ENCODE assay signal across 11 cellular contexts in the genomic region with DNA sequence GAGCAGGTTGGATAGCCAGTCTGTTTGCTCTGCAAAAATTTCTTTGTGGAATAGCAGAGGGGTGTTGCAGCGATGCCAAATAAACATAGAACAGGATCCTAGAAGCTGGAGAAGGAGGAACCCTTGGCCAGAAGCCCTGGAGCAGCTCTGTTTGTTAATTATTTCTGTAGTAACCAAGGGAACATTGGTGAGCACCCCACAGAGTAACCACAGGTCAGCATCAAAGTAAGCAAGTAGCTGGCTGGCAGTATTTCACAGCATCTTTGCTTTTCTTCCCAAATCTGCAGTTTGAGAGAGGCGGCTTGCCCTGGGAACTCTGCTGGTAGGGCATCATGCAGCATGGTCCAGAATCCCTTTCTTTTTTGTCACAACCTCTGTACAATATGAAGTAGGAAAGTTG. TPM values are rescaled to one million over a fixed set of nuclear protein-coding genes. Genes with fewer than 3 reads are reported as not detected.
A peak's percentile ranks its signal among the peaks of the same experiment; 100 is the strongest.
DNase-seq lines count a peak whose midpoint lies in the region; ATAC-seq and TF ChIP-seq lines count a peak whose summit lies in the region.
"Had no signal": no experiment of that assay in that cellular context is flagged by ENCODE, and none has a peak within 500 bp of the region (broad histone marks: within the 10 kb centered on the region; RNA-seq: fewer than 3 reads in every experiment).

No MANE protein-coding gene starts in this region.

- H3K27ac ChIP-seq in right cardiac atrium (ENCODE audit: low read length) (peak overlapping the region; percentile 6), temporal lobe (ENCODE audit: low read depth, low read length) (peak overlapping the region; percentile 25)

- peaks cover 8% of the 10 kb centered on the region for H3K4me1 ChIP-seq in right cardiac atrium (ENCODE audit: control insufficient read depth, insufficient read depth, low read length)

- H3K9me3 ChIP-seq in right cardiac atrium (ENCODE audit: control insufficient read depth, low read length), result no peaks in the 10 kb centered on the region

- intact Hi-C loops in right cardiac atrium (cut with DNase I), result no loop called here

- 55% methylated on average over 2 of the region's 2 CpGs for whole genome bisulfite sequencing in right cardiac atrium

- H3K4me3 ChIP-seq in astrocyte of the spinal cord (ENCODE audit: low read depth, low read length) (no peak overlapping the region), right cardiac atrium (ENCODE audit: low read length) (no peak overlapping the region)

- peak in 1 of 2 donors; percentile 20 for ATAC-seq in right cardiac atrium
- no peak for ATAC-seq in GM18867 (IDR thresholded peaks at IDR 0.05; ENCODE audit: unreplicated experiment)
- no peak for ATAC-seq in GM21367 (IDR thresholded peaks at IDR 0.05; ENCODE audit: unreplicated experiment)
- ATAC-seq: naive thymus-derived CD4-positive, alpha-beta T cell had no signal

- H3K27me3 ChIP-seq in right cardiac atrium (ENCODE audit: control insufficient read depth, insufficient read depth), result no peaks in the 10 kb centered on the region

- peak; percentile 52 for DNase-seq in NCI-H345 (lab: John Stamatoyannopoulos, UW)
- no peak for DNase-seq in NCI-H345 treated with DMSO at 0.1 percent for 48 hours (lab: John Stamatoyannopoulos, UW; ENCODE audit: unreplicated experiment)
- DNase-seq in astrocyte of the spinal cord (ENCODE audit: low read depth, low spot score), result peak; percentile 50
- DNase-seq in right cardiac atrium, result no peak
- DNase-seq in DMS53 (lab: John Stamatoyannopoulos, UW), result no peak
- DNase-seq: effector CD4-positive, alpha-beta T cell; KBM-7; naive thymus-derived CD4-positive, alpha-beta T cell had no signal

- no peak for TF ChIP-seq CTCF in astrocyte of the spinal cord (IDR thresholded peaks at IDR 0.05; ENCODE audit: low read depth, low read length)

- in situ Hi-C loops in astrocyte of the spinal cord (cut with HindIII; ENCODE audit: low sequenced_read_pairs), result no loop called here

RNA-seq across cellular contexts. Expression of a gene that starts 12.7 kb away (rescaled TPM):
- total RNA-seq in right cardiac atrium (10 to 100 TPM; 32.8 to 35.1 (median 34.8) TPM), temporal lobe (55.3 TPM)
- 28.0 TPM for polyA plus RNA-seq in right cardiac atrium

RNA-seq across cellular contexts. Expression of a gene that starts 52.7 kb away (rescaled TPM):
- total RNA-seq in right cardiac atrium (10 to 100 TPM; 14.8 to 61.8 (median 40.7) TPM), temporal lobe (3.9 TPM)
- polyA plus RNA-seq in right cardiac atrium, result 29.3 TPM

RNA-seq across cellular contexts. Expression of a gene that starts 56.2 kb away (rescaled TPM):
- total RNA-seq in right cardiac atrium (1 to 10 TPM in 2 of 4 donors, under 1 TPM in 2; 0.45 to 1.5 (median 0.90) TPM), temporal lobe (0.25 TPM)
- polyA plus RNA-seq in right cardiac atrium, result 1.1 TPM

Comparison
In these comparisons a context has a peak if more than half of its experiments do, and no peak if none do; other contexts are left out.
1. DNase-seq: peak in NCI-H345 (single experiment) and astrocyte of the spinal cord (single experiment); none in NCI-H345 treated with DMSO at 0.1 percent for 48 hours (single experiment), right cardiac atrium (0 of 3) and DMS53 (single experiment).